In the genomic region with DNA sequence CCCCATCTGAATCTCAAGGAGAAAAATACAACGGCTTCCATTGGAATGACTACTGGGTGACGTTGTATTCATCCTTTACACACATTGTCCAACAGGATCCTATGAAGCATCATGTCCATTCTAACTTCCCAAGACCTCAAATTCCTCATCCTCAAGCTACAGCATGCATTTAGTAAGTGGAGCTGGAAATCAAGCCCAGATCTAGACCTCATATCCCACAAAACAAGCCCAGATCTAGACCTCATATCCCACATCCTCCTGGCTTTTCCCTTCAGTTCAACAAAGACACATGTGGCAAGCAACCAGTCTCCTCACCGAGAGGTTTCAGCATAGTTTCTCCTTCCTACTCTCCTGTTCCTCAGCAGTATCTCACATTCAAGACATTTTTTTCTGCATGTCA, we compare ENCODE assay signal across 15 cellular contexts. TPM values are rescaled to one million over a fixed set of nuclear protein-coding genes. Genes with fewer than 3 reads are reported as not detected.
DNase-seq lines count a peak whose midpoint lies in the region; ATAC-seq, FAIRE-seq and TF ChIP-seq lines count a peak whose summit lies in the region.
"Had no signal": no experiment of that assay in that cellular context is flagged by ENCODE, and none has a peak within 500 bp of the region (broad histone marks: within the 10 kb centered on the region; RNA-seq: fewer than 3 reads in every experiment).

No MANE protein-coding gene starts in this region.

- DNase-seq in Caco-2: no peak
- DNase-seq in Jurkat, Clone E6-1 (ENCODE audit: low read depth, low spot score): peak; percentile 30
- DNase-seq in K562 (ENCODE audit: extremely low read depth in 1 of 4, low spot score in 3 of 4): no peak
- DNase-seq in DMS79 treated with DMSO at 0.1 percent for 48 hours (lab: John Stamatoyannopoulos, UW): no peak
- DNase-seq in stimulated activated CD4-positive, alpha-beta T cell treated with anti-CD3 and anti-CD28 coated beads, Interleukin-4, amount 100 ng/mL, for 24 hours: no peak
- no peak for DNase-seq in NCI-H1105 treated with DMSO at 0.1 percent for 48 hours (lab: John Stamatoyannopoulos, UW)
- DNase-seq: C1 segment of cervical spinal cord, NCI-H1436 treated with DMSO at 0.1 percent for 48 hours, NCI-H2081, NCI-H510A treated with DMSO at 0.1 percent for 48 hours, PC-9 had no signal

- POLR2A ChIA-PET in Caco-2 (lab: Charles Lee) (no interaction called here), K562 (lab: Yijun Ruan, JAX) (interaction anchor here (0.5 to 1.0 kb wide), 4 partner anchors 9 to 12 kb away, joined by 3 to 6 read pairs (median 4); partner anchors contain the start of gene IGF2BP3)

- H3K4me1 Mint-ChIP-seq in Caco-2 (ENCODE audit: low read depth, unreplicated experiment) (peaks cover 43% of the 10 kb centered on the region), nephron (peaks cover 33% of the 10 kb centered on the region)

- no peak for TF ChIP-seq POLR2A in K562 (conservative IDR thresholded peaks at IDR 0.05)

- no peak for FAIRE-seq in K562 (lab: Jason Lieb, UNC)
- FAIRE-seq: A204.1, HTR-8/SVneo had no signal

- H3K4me2 ChIP-seq in K562 (ENCODE audit: insufficient read depth, low read length): no peak overlapping the region
- H3K4me2 ChIP-seq: PC-9 had no signal

- H3K9me3 Mint-ChIP-seq in Caco-2 (ENCODE audit: unreplicated experiment) (no peaks in the 10 kb centered on the region), nephron (no peaks in the 10 kb centered on the region)

- H3K27me3 ChIP-seq in Caco-2 (replicated peaks; ENCODE audit: control insufficient read depth, insufficient read depth, low read length) (no peaks in the 10 kb centered on the region), K562 (ENCODE audit: control insufficient read depth in 2 of 2, insufficient read depth in 2 of 2, low read length in 2 of 2) (no peaks in the 10 kb centered on the region)

- H3K4me3 Mint-ChIP-seq in Caco-2 (ENCODE audit: unreplicated experiment) (no peak overlapping the region), nephron (no peak overlapping the region)

- TF ChIP-seq RAD21 in K562 (CRISPR knock-in tag; conservative IDR thresholded peaks at IDR 0.05 in 1 of 2, IDR thresholded peaks at IDR 0.05 in 1 of 2): no peak

- in situ Hi-C loops in K562 (cut with MboI): no loop called here

- H3K4me1 ChIP-seq in Caco-2 (peaks cover 10% of the 10 kb centered on the region), K562 (replicated peaks in 1 of 2; ENCODE audit: control insufficient read depth in 2 of 2, insufficient read depth in 2 of 2, low read length in 2 of 2) (peaks cover 2 to 10% of the 10 kb centered on the region in 2 experiments; a peak in 3 of 5 replicates)

- no peaks in the 10 kb centered on the region for H3K27me3 Mint-ChIP-seq in Caco-2 (ENCODE audit: insufficient read depth, unreplicated experiment)
- H3K27me3 Mint-ChIP-seq in nephron (ENCODE audit: low read depth): no peaks in the 10 kb centered on the region

- intact Hi-C loops in Caco-2 (cut with micrococcal nuclease; ENCODE audit: unreplicated experiment): no loop called here
- intact Hi-C loops in K562 (cut with micrococcal nuclease): no loop called here

- H4K20me1 ChIP-seq in K562 (replicated peaks; ENCODE audit: control insufficient read depth, insufficient read depth, low read length): peaks cover 10% of the 10 kb centered on the region; the same call in 1 of the 2 replicates

- no TSS peak for BruUV-seq in Caco-2 (replicated peaks; lab: Mats Ljungman, UMichigan)
- TSS peak; percentile 2 for BruUV-seq in K562 (replicated peaks; lab: Mats Ljungman, UMichigan)

- H3K9me1 ChIP-seq in K562 (ENCODE audit: control insufficient read depth, insufficient read depth, low read length): no peaks in the 10 kb centered on the region

- peaks cover 100% of the 10 kb centered on the region for H3K79me2 ChIP-seq in K562 (ENCODE audit: control insufficient read depth, insufficient read depth, low read length)

- CTCF ChIA-PET in Caco-2 (lab: Charles Lee) (interaction anchor here (0.6 kb wide), 1 partner anchor 100 kb away, joined by 3 read pairs; no protein-coding TSS in a partner anchor), K562 (lab: Yijun Ruan, JAX; ENCODE audit: low intra/inter-chr PET ratio) (no interaction called here)

- peaks cover 2% of the 10 kb centered on the region; the same call in 1 of the 2 replicates for H3K36me3 ChIP-seq in Caco-2 (ENCODE audit: control insufficient read depth, insufficient read depth, low read length)
- peaks cover 76% of the 10 kb centered on the region for H3K36me3 ChIP-seq in K562 (ENCODE audit: control insufficient read depth, insufficient read depth, low read length)

- H3K4me3 ChIP-seq in Caco-2 (ENCODE audit: low read depth, low read length) (no peak overlapping the region), K562 (no peak overlapping the region)
- no peak overlapping the region for H3K4me3 ChIP-seq in Jurkat, Clone E6-1 (ENCODE audit: low read length)
- H3K4me3 ChIP-seq: PC-9 had no signal

- TF ChIP-seq CTCF in Caco-2 (IDR thresholded peaks at IDR 0.05; ENCODE audit: insufficient read depth in 1 of 2, low read depth in 1 of 2, low read length in 1 of 2, severe bottlenecking in 1 of 2, unreplicated experiment in 1 of 2) (no peak), K562 (IDR thresholded peaks at IDR 0.05 in 2 of 3, conservative IDR thresholded peaks at IDR 0.05 in 1 of 3; ENCODE audit: insufficient read depth in 2 of 3, low read depth in 1 of 3, low read length in 3 of 3) (no peak), nephron (IDR thresholded peaks at IDR 0.05; ENCODE audit: unreplicated experiment in 3 of 3) (no peak)

- ATAC-seq in K562: no peak
- ATAC-seq in GM19455 (IDR thresholded peaks at IDR 0.05; ENCODE audit: unreplicated experiment): no peak

- H3K36me3 Mint-ChIP-seq in Caco-2 (ENCODE audit: insufficient read depth, unreplicated experiment) (peaks cover 74% of the 10 kb centered on the region), nephron (ENCODE audit: low read depth) (peaks cover 58% of the 10 kb centered on the region)

- no peak overlapping the region for H3K9ac ChIP-seq in K562 (ENCODE audit: insufficient read depth in 1 of 2, low read depth in 2 of 2, low read length in 2 of 2)

- WGBS in K562 (ENCODE audit: insufficient coverage, low coverage, missing lambda C conversion rate): 87% methylated on average over 3 of the region's 3 CpGs

- H3K9me3 ChIP-seq in Caco-2 (no peaks in the 10 kb centered on the region), K562 (replicated peaks; ENCODE audit: control insufficient read depth, insufficient read depth, low read depth, low read length) (no peaks in the 10 kb centered on the region)

- no peak overlapping the region for H3K27ac ChIP-seq in K562 (ENCODE audit: extremely low read depth, low read depth, low read length)
- H3K27ac ChIP-seq: PC-9 had no signal

- H2AFZ ChIP-seq in K562 (ENCODE audit: low read depth, low read length): no peak overlapping the region
- H2AFZ ChIP-seq: PC-9 had no signal

- H3K27ac Mint-ChIP-seq in Caco-2 (ENCODE audit: unreplicated experiment): peak overlapping the region; percentile 17
- H3K27ac Mint-ChIP-seq in nephron: peak overlapping the region in 2 of 3 experiments; percentile 4 to 10

- no peak for TF ChIP-seq EP300 in K562 (IDR thresholded peaks at IDR 0.05; ENCODE audit: low read length)

TF ChIP-seq in K562, 482 proteins besides CTCF, POLR2A, EP300 and RAD21:
- TF ChIP-seq FOS (IDR thresholded peaks at IDR 0.05; ENCODE audit: extremely low read depth, insufficient read length) (no peak), L3MBTL2 (IDR thresholded peaks at IDR 0.05) (no peak), ZNF253 (CRISPR knock-in tag; conservative IDR thresholded peaks at IDR 0.05) (no peak), ETV6 (IDR thresholded peaks at IDR 0.05; ENCODE audit: borderline replicate concordance in 1 of 2, low read depth in 2 of 2, low read length in 1 of 2) (no peak), ETV6 (CRISPR knock-in tag; IDR thresholded peaks at IDR 0.05; ENCODE audit: borderline replicate concordance) (no peak), BRD9 (IDR thresholded peaks at IDR 0.05; ENCODE audit: low read depth, partially characterized antibody) (no peak), ELF1 (tag; IDR thresholded peaks at IDR 0.05) (no peak), SREBF1 (IDR thresholded peaks at IDR 0.05; ENCODE audit: borderline replicate concordance, low read depth, low read length) (no peak)

RNA-seq across cellular contexts. Expression of gene IGF2BP3, which starts 12.2 kb away (rescaled TPM):
- 124 and 127 TPM in 2 replicates for total RNA-seq in Caco-2 (2022)
- polyA plus RNA-seq in Jurkat, Clone E6-1 (2012; ENCODE audit: insufficient read depth, insufficient read length): 41.1 TPM
- 95.3 and 272 TPM in 2 replicates for total RNA-seq in K562 (2011; cell fraction: chromatin; rRNA removed; ENCODE audit: low replicate concordance)
- 53.0 and 62.1 TPM in 2 replicates for total RNA-seq in K562 (2011; cell fraction: nucleolus; rRNA removed)
- 111 and 181 TPM in 2 replicates for total RNA-seq in K562 (2011; cell fraction: nucleoplasm; rRNA removed)
- 46.0 and 49.5 TPM in 2 replicates for total RNA-seq in K562 (2014; rRNA removed)
- 79.0 and 82.8 TPM in 2 replicates for total RNA-seq in K562 (2014; rRNA removed; fragmentation: Illumina TruSeq; extraction: Trizol)
- 62.9 and 71.4 TPM in 2 replicates for total RNA-seq in K562 (2015; rRNA removed; fragmentation: Illumina TruSeq; extraction: Trizol)
- total RNA-seq in K562 (2021): 61.2 and 62.9 TPM in 2 replicates
- polyA plus RNA-seq in K562 (2011; rRNA removed): 53.2 and 61.4 TPM in 2 replicates
- polyA plus RNA-seq in K562 (2011; cell fraction: cytosol; rRNA removed): 34.6 and 39.6 TPM in 2 replicates
- polyA plus RNA-seq in K562 (2011; cell fraction: nucleus; rRNA removed): 46.4 and 48.8 TPM in 2 replicates
- polyA plus RNA-seq in K562 (2012): 38.8 and 43.7 TPM in 2 replicates
- polyA plus RNA-seq in K562 (2014; fragmentation: Illumina TruSeq; extraction: Trizol): 67.9 and 88.1 TPM in 2 replicates
- polyA plus RNA-seq in K562 (2014; fragmentation: Nextera tagmentation; extraction: Ambion mirVana): 1 to 10 TPM; 8.4 to 8.5 TPM
- 45.3 and 55.8 TPM in 2 replicates for polyA plus RNA-seq in K562 (2014; rRNA removed)
- 92.7 and 97.6 TPM in 2 replicates for polyA minus RNA-seq in K562 (2011; rRNA and poly(A)+ RNA removed)
- polyA minus RNA-seq in K562 (2011; cell fraction: cytosol; rRNA and poly(A)+ RNA removed): 46.0 and 65.1 TPM in 2 replicates
- 38.0 and 61.4 TPM in 2 replicates for polyA minus RNA-seq in K562 (2011; cell fraction: nucleus; rRNA and poly(A)+ RNA removed)
